ENCODE assay signal across 2 cellular contexts in the genomic region with DNA sequence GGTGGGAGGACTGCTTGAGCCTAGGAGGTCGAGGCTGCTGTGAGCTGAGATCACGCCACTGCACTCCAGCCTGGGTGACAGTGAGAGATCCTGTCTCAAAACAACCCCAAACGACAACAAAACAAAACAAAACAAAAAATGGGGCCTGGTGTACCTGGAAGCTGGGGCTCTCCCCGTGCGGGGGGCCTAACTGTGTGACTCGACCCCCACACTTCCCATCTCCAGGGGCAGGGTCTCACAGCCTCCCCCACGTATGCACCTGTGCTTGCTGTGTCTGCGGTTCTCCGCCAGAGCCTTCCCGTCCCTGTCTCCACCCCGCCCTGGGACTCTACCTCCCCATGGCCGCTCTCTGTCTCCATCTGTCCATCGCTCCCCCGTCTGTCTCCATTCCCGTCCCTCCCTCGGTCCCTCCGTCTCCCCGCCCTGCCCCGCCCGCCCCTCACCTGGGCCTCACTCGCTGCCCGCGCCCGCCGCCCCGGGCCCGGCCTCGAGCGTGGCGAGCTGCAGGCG.
TF ChIP-seq lines count a peak whose summit lies in the region.

No MANE protein-coding gene starts in this region.

TF ChIP-seq in IMR-90, 13 proteins besides CTCF, POLR2A, EP300 and RAD21:
- TF ChIP-seq BHLHE40 (IDR thresholded peaks at IDR 0.05; ENCODE audit: low read depth, low read length) (no peak), FOS (IDR thresholded peaks at IDR 0.05; ENCODE audit: low read depth, low read length) (no peak)

TF ChIP-seq in K562, 482 proteins besides CTCF, POLR2A, EP300 and RAD21 (continues in another document):
- TF ChIP-seq, protein P1, sequence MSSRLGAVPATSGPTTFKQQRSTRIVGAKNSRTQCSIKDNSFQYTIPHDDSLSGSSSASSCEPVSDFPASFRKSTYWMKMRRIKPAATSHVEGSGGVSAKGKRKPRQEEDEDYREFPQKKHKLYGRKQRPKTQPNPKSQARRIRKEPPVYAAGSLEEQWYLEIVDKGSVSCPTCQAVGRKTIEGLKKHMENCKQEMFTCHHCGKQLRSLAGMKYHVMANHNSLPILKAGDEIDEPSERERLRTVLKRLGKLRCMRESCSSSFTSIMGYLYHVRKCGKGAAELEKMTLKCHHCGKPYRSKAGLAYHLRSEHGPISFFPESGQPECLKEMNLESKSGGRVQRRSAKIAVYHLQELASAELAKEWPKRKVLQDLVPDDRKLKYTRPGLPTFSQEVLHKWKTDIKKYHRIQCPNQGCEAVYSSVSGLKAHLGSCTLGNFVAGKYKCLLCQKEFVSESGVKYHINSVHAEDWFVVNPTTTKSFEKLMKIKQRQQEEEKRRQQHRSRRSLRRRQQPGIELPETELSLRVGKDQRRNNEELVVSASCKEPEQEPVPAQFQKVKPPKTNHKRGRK (tag; IDR thresholded peaks at IDR 0.05) = no peak
- TF ChIP-seq SUPT5H (IDR thresholded peaks at IDR 0.05) (no peak), ZFX (CRISPR knock-in tag; IDR thresholded peaks at IDR 0.05) (peak; percentile 49), EP400 (IDR thresholded peaks at IDR 0.05) (peak; percentile 45; the same call in 1 of the 2 replicates), SMARCA4 (IDR thresholded peaks at IDR 0.05) (no peak), MLLT1 (IDR thresholded peaks at IDR 0.05) (no peak), CBX2 (IDR thresholded peaks at IDR 0.05; ENCODE audit: insufficient read depth, low read length, poor library complexity, severe bottlenecking) (no peak), TSC22D4 (tag; IDR thresholded peaks at IDR 0.05) (no peak), NCOA6 (IDR thresholded peaks at IDR 0.05) (no peak), EHMT2 (IDR thresholded peaks at IDR 0.05) (no peak), SAFB (IDR thresholded peaks at IDR 0.05; ENCODE audit: borderline replicate concordance, low read depth, low read length) (no peak), SMAD1 (IDR thresholded peaks at IDR 0.05; ENCODE audit: low read depth, low read length, partially characterized antibody) (no peak), HLTF (IDR thresholded peaks at IDR 0.05) (peak; percentile 71; the same call in 1 of the 2 replicates), ZNF644 (tag; IDR thresholded peaks at IDR 0.05; ENCODE audit: low read depth) (peak; percentile 53; the same call in 1 of the 2 replicates), XRCC5 (IDR thresholded peaks at IDR 0.05; ENCODE audit: low read depth, low read length) (no peak), L3MBTL2 (IDR thresholded peaks at IDR 0.05) (peak; percentile 76), POU5F1 (IDR thresholded peaks at IDR 0.05; ENCODE audit: borderline replicate concordance, low read depth, low read length, partially characterized antibody) (no peak), TCF7 (IDR thresholded peaks at IDR 0.05; ENCODE audit: borderline replicate concordance) (no peak), PHF8 (IDR thresholded peaks at IDR 0.05; ENCODE audit: borderline replicate concordance, low read length) (no peak), ZNF699 (CRISPR knock-in tag; IDR thresholded peaks at IDR 0.05; ENCODE audit: insufficient replicate concordance) (no peak), PHTF2 (CRISPR knock-in tag; IDR thresholded peaks at IDR 0.05) (no peak), TBL1XR1 (IDR thresholded peaks at IDR 0.05; ENCODE audit: low read length in 2 of 2) (no peak), NR2C2 (CRISPR knock-in tag; IDR thresholded peaks at IDR 0.05) (0 out of 2 replicates have a peak, but pooled peaks have one; percentile 45), NR2C2 (tag; IDR thresholded peaks at IDR 0.05) (no peak), ZNF175 (CRISPR knock-in tag; IDR thresholded peaks at IDR 0.05; ENCODE audit: low read depth) (0 out of 2 replicates have a peak, but pooled peaks have one; percentile 18), POLR2AphosphoS5 (IDR thresholded peaks at IDR 0.05; ENCODE audit: control insufficient read depth, insufficient read depth, low read depth, low read length) (no peak), YY1 (IDR thresholded peaks at IDR 0.05; ENCODE audit: borderline replicate concordance in 1 of 3, control insufficient read depth in 1 of 3, extremely low read depth in 1 of 3, insufficient read depth in 3 of 3, insufficient read length in 1 of 3, insufficient replicate concordance in 2 of 3, low read depth in 1 of 3, low read length in 2 of 3) (peak in 1 of 3 experiments; percentile 15), FOXA1 (IDR thresholded peaks at IDR 0.05; ENCODE audit: borderline replicate concordance) (no peak), IFI16 (CRISPR knock-in tag; IDR thresholded peaks at IDR 0.05) (no peak), ZNF639 (CRISPR knock-in tag; conservative IDR thresholded peaks at IDR 0.05 in 1 of 2, IDR thresholded peaks at IDR 0.05 in 1 of 2) (peak in 1 of 2 experiments; percentile 53; a peak in 1 of 4 replicates), BMI1 (IDR thresholded peaks at IDR 0.05; ENCODE audit: low read length) (no peak), ZC3H11A (IDR thresholded peaks at IDR 0.05; ENCODE audit: low read depth, low read length) (no peak), POLR2AphosphoS2 (IDR thresholded peaks at IDR 0.05; ENCODE audit: low read length) (no peak)
- TF ChIP-seq, protein P2, sequence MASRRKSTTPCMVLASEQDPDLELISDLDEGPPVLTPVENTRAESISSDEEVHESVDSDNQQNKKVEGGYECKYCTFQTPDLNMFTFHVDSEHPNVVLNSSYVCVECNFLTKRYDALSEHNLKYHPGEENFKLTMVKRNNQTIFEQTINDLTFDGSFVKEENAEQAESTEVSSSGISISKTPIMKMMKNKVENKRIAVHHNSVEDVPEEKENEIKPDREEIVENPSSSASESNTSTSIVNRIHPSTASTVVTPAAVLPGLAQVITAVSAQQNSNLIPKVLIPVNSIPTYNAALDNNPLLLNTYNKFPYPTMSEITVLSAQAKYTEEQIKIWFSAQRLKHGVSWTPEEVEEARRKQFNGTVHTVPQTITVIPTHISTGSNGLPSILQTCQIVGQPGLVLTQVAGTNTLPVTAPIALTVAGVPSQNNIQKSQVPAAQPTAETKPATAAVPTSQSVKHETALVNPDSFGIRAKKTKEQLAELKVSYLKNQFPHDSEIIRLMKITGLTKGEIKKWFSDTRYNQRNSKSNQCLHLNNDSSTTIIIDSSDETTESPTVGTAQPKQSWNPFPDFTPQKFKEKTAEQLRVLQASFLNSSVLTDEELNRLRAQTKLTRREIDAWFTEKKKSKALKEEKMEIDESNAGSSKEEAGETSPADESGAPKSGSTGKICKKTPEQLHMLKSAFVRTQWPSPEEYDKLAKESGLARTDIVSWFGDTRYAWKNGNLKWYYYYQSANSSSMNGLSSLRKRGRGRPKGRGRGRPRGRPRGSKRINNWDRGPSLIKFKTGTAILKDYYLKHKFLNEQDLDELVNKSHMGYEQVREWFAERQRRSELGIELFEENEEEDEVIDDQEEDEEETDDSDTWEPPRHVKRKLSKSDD (conservative IDR thresholded peaks at IDR 0.05; ENCODE audit: low read length) = no peak
- TF ChIP-seq, protein P3, sequence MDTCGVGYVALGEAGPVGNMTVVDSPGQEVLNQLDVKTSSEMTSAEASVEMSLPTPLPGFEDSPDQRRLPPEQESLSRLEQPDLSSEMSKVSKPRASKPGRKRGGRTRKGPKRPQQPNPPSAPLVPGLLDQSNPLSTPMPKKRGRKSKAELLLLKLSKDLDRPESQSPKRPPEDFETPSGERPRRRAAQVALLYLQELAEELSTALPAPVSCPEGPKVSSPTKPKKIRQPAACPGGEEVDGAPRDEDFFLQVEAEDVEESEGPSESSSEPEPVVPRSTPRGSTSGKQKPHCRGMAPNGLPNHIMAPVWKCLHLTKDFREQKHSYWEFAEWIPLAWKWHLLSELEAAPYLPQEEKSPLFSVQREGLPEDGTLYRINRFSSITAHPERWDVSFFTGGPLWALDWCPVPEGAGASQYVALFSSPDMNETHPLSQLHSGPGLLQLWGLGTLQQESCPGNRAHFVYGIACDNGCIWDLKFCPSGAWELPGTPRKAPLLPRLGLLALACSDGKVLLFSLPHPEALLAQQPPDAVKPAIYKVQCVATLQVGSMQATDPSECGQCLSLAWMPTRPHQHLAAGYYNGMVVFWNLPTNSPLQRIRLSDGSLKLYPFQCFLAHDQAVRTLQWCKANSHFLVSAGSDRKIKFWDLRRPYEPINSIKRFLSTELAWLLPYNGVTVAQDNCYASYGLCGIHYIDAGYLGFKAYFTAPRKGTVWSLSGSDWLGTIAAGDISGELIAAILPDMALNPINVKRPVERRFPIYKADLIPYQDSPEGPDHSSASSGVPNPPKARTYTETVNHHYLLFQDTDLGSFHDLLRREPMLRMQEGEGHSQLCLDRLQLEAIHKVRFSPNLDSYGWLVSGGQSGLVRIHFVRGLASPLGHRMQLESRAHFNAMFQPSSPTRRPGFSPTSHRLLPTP (IDR thresholded peaks at IDR 0.05; ENCODE audit: borderline replicate concordance, extremely low read depth, insufficient read length) = no peak
- TF ChIP-seq, protein P4, sequence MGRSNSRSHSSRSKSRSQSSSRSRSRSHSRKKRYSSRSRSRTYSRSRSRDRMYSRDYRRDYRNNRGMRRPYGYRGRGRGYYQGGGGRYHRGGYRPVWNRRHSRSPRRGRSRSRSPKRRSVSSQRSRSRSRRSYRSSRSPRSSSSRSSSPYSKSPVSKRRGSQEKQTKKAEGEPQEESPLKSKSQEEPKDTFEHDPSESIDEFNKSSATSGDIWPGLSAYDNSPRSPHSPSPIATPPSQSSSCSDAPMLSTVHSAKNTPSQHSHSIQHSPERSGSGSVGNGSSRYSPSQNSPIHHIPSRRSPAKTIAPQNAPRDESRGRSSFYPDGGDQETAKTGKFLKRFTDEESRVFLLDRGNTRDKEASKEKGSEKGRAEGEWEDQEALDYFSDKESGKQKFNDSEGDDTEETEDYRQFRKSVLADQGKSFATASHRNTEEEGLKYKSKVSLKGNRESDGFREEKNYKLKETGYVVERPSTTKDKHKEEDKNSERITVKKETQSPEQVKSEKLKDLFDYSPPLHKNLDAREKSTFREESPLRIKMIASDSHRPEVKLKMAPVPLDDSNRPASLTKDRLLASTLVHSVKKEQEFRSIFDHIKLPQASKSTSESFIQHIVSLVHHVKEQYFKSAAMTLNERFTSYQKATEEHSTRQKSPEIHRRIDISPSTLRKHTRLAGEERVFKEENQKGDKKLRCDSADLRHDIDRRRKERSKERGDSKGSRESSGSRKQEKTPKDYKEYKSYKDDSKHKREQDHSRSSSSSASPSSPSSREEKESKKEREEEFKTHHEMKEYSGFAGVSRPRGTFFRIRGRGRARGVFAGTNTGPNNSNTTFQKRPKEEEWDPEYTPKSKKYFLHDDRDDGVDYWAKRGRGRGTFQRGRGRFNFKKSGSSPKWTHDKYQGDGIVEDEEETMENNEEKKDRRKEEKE (IDR thresholded peaks at IDR 0.05; ENCODE audit: borderline replicate concordance in 1 of 2, control insufficient read depth in 1 of 2, low read depth in 2 of 2, low read length in 1 of 2) = no peak
- TF ChIP-seq, protein P5, sequence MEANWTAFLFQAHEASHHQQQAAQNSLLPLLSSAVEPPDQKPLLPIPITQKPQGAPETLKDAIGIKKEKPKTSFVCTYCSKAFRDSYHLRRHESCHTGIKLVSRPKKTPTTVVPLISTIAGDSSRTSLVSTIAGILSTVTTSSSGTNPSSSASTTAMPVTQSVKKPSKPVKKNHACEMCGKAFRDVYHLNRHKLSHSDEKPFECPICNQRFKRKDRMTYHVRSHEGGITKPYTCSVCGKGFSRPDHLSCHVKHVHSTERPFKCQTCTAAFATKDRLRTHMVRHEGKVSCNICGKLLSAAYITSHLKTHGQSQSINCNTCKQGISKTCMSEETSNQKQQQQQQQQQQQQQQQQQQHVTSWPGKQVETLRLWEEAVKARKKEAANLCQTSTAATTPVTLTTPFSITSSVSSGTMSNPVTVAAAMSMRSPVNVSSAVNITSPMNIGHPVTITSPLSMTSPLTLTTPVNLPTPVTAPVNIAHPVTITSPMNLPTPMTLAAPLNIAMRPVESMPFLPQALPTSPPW (CRISPR knock-in tag; IDR thresholded peaks at IDR 0.05) = peak; percentile 60; the same call in 1 of the 2 replicates
- TF ChIP-seq, protein P6, sequence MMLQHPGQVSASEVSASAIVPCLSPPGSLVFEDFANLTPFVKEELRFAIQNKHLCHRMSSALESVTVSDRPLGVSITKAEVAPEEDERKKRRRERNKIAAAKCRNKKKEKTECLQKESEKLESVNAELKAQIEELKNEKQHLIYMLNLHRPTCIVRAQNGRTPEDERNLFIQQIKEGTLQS (IDR thresholded peaks at IDR 0.05) = no peak
- TF ChIP-seq, protein P6 (CRISPR knock-in tag; conservative IDR thresholded peaks at IDR 0.05) = no peak
